In genomic region chr9:68307127-68307526, GRCh38 we compare ENCODE assay signal across 16 cellular contexts. TPM values are rescaled to one million over a fixed set of nuclear protein-coding genes. Genes with fewer than 3 reads are reported as not detected.
"Had no signal": no experiment of that assay in that cellular context is flagged by ENCODE, and none has a peak within 500 bp of the region (broad histone marks: within the 10 kb centered on the region; RNA-seq: fewer than 3 reads in every experiment).

No MANE protein-coding gene starts in this region.

RNA-seq across cellular contexts. Expression of gene FOXD4L3, which starts 4.5 kb away (rescaled TPM):
- total RNA-seq: activated CD4-positive, alpha-beta memory T cell treated with anti-CD3 and anti-CD28 coated beads for 36 hours; activated T-helper 1 cell treated with anti-CD3 and anti-CD28 coated beads, Interleukin-12 subunit alpha, Interleukin-12 subunit beta, Interleukin-2, Interleukin-4 antibody, amounts not matched to agents 30 ng/mL and 10 ng/mL and 1 ng/mL, durations not matched to agents 14 hours and 24 hours and 36 hours; adrenal gland; astrocyte; dermis microvascular lymphatic vessel endothelial cell; esophagus muscularis mucosa; gastrocnemius medialis; left ventricle myocardium inferior; myocyte; osteoblast; SK-MEL-5; skeletal muscle tissue; stomach; tibial nerve; uterus had no signal
- polyA plus RNA-seq: stomach had no signal

RNA-seq across cellular contexts. Expression of gene PGM5, which starts 49.3 kb away (rescaled TPM):
- total RNA-seq: activated CD4-positive, alpha-beta memory T cell treated with anti-CD3 and anti-CD28 coated beads for 36 hours; activated naive CD4-positive, alpha-beta T cell treated with anti-CD3 and anti-CD28 coated beads, Interleukin-2, amount 50 U/mL, for 72 hours; activated T-helper 1 cell treated with anti-CD3 and anti-CD28 coated beads, Interleukin-12 subunit alpha, Interleukin-12 subunit beta, Interleukin-2, Interleukin-4 antibody, amounts not matched to agents 30 ng/mL and 10 ng/mL and 1 ng/mL, durations not matched to agents 14 hours and 24 hours and 36 hours had no signal
